Comparison of ENCODE assay signal across 8 cellular contexts in the genomic region with DNA sequence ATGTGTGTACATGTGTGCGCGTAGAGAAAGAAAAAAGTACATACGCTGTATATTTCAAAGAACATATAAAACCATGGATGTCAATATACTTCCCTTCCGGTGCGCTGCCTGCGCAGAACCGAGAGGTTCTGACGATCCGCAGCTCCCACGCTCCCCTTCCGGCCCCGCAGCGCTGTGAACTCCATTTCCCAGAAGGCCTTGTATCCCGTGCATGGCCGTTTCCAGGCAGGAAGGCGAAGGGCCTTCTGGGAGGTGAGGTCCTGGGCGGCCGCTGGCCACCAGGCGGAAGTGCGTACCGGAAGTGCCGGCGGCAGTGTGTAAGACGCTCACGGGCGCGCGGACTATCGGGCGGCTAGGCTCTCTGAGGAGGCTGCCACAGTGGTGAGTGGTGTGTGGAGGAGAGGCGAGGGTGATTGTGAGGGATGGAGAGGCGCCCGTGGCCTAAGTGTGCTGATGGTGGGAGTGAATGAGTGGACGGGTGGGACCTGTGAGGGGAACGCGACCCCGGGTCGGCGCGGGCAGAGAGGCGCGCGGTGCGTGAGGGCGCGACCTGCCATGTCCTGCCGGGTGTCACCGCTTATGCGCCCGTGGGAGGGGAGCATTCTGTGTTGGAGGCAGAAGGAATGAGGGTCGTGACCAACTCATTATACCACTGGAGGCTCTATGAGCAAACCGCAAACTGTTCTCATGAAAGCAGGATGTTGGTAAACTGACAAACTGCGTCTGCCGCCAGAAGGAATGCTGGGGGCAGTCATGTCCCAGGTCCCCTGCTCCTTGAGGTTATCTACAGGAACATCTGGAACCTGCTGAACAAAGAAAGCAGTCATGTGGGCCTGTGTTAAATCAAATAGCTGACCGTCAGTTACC. TPM values are rescaled to one million over a fixed set of nuclear protein-coding genes. Genes with fewer than 3 reads are reported as not detected.
DNase-seq lines count a peak whose midpoint lies in the region; ATAC-seq and TF ChIP-seq lines count a peak whose summit lies in the region.

ERVK3-1 (plus strand) TSS at position 313 of the 867 bp plus-strand sequence. CDS start 6,792 bp downstream, outside the sequence.

- H3K27me3 ChIP-seq in adipocyte (replicated peaks; ENCODE audit: control insufficient read depth, insufficient read depth, low read length), result no peaks in the 10 kb centered on the region
- H3K27me3 ChIP-seq in upper lobe of left lung, result no peaks in the 10 kb centered on the region

- intact Hi-C loops in cardiac septum (cut with DNase I) (loop anchor here (2.0 kb wide), 2 partner anchors 76 to 122 kb away; partner anchors contain the start of genes ZNF274 and ZNF837), posterior cingulate gyrus (cut with DNase I) (loop anchor here (2.0 to 10.0 kb wide), 3 partner anchors 22 to 120 kb away; partner anchors contain the start of genes ZNF274, ZNF8 and ZSCAN22)

- H3K27ac ChIP-seq in upper lobe of left lung, result peak within 1 kb of the TSS; percentile 92 to 95 (median 93)

- DNase-seq in NCI-H1436 (lab: John Stamatoyannopoulos, UW) (peak; percentile 94), T follicular helper cell (ENCODE audit: low read depth) (peak; percentile 91), adipocyte (ENCODE audit: low read depth) (peak; percentile 99), cardiac septum (ENCODE audit: low spot score) (peak; percentile 98), posterior cingulate gyrus (peak; percentile 94 to 100 (median 96)), upper lobe of left lung (peak; percentile 96 to 99)

- H3K9me3 ChIP-seq in adipocyte (ENCODE audit: control insufficient read depth, low read length), result no peaks in the 10 kb centered on the region
- H3K9me3 ChIP-seq in upper lobe of left lung, result peaks cover 0 to 10% (median 2%) of the 10 kb centered on the region in 4 donors

- TF ChIP-seq POLR2A in upper lobe of left lung (IDR thresholded peaks at IDR 0.05), result peak; percentile 76 to 94 (median 88)

- 1% methylated on average over 49 to 54 of the region's 55 CpGs for WGBS in upper lobe of left lung, 2 donors

- TF ChIP-seq CTCF in GM12875 (IDR thresholded peaks at IDR 0.05; ENCODE audit: borderline replicate concordance, insufficient read depth, low read depth, low read length) (no peak), upper lobe of left lung (IDR thresholded peaks at IDR 0.05) (peak in 4 of 6 experiments; percentile 63 to 86 (median 71))

- H3K9ac ChIP-seq in adipocyte (ENCODE audit: low read length), result peak within 1 kb of the TSS; percentile 90

- TF ChIP-seq EP300 in upper lobe of left lung (IDR thresholded peaks at IDR 0.05), result peak in 1 of 4 donors; percentile 82

- ATAC-seq in HG02798 (IDR thresholded peaks at IDR 0.05; ENCODE audit: poor library complexity, unreplicated experiment), result peak; percentile 98
- ATAC-seq in upper lobe of left lung (ENCODE audit: low FRiP score in 2 of 2), result peak; percentile 99 to 100

- H3K36me3 ChIP-seq in adipocyte (ENCODE audit: control insufficient read depth, insufficient read depth, low read length, severe bottlenecking) (peaks cover 35% of the 10 kb centered on the region), upper lobe of left lung (peaks cover 0 to 44% (median 25%) of the 10 kb centered on the region in 4 donors)

- peak within 1 kb of the TSS; percentile 99 for H3K4me3 ChIP-seq in GM12875 (ENCODE audit: low read depth, low read length)
- peak within 1 kb of the TSS; percentile 90 for H3K4me3 ChIP-seq in adipocyte (ENCODE audit: low read length)
- H3K4me3 ChIP-seq in upper lobe of left lung, result peak within 1 kb of the TSS; percentile 61 to 98 (median 76)

- peaks cover 14% of the 10 kb centered on the region for H3K4me1 ChIP-seq in adipocyte (ENCODE audit: control insufficient read depth, insufficient read depth, low read length)
- peaks cover 8 to 24% (median 17%) of the 10 kb centered on the region in 4 donors for H3K4me1 ChIP-seq in upper lobe of left lung

RNA-seq across cellular contexts. Expression of gene ERVK3-1, which starts in this region (rescaled TPM):
- total RNA-seq in cardiac septum, result 17.1 TPM
- 10 to 100 TPM; 24.3 to 50.5 (median 37.0) TPM for total RNA-seq in upper lobe of left lung

Comparison
In these comparisons a context has a peak if more than half of its experiments do, and no peak if none do; other contexts are left out.
1. Peak in every context shown above with its lines: DNase-seq, ATAC-seq, H3K4me3 ChIP-seq and H3K27ac ChIP-seq.